Comparison of ENCODE assay signal across 2 cellular contexts in the genomic region with DNA sequence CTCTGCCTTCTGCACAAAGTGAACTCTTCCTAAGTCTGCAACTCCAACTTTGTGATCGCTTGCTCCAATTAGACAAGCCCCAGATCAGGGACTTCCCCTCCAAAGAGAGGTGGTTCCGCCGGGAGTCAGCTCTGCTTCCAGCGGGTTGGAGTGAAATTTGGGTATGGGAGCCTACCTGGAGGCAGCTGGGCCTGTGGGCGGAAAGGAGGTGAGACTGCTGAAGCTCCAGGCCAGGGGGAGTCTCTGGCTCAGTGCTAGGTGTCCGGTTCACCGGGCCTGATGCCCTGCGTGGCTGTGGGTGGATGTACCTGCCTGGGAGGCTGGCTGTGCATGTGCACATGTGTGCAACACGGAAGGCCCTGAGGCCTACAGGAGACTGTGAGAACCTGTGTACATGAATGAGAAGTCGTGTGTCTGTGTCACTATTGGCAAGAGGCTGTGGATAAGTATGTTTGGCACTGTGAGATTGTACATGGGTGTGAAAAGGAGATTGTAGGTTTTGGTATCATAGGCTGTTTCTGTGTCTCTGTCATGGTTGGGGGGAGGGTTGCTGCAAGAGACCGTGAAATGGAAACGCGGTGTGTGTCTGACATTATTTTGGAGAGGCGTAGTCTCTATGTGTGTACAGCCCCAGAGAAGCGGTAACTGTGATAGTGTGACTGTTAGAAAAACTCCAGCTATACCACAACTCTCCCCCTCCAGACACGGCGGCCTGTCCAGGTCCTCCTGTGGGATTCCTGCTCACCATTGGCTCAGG.
A peak's percentile ranks its signal among the peaks of the same experiment; 100 is the strongest.
TF ChIP-seq lines count a peak whose summit lies in the region.

No MANE protein-coding gene starts in this region.

TF ChIP-seq in endothelial cell of umbilical vein, 7 proteins besides CTCF, POLR2A, EP300 and RAD21:
- TF ChIP-seq FOS (IDR thresholded peaks at IDR 0.05; ENCODE audit: borderline replicate concordance, insufficient read depth, low read length) (no peak), EZH2 (IDR thresholded peaks at IDR 0.05; ENCODE audit: borderline replicate concordance, low read depth, low read length, severe bottlenecking) (peak; percentile 22)

TF ChIP-seq in neural cell, 6 proteins besides CTCF, POLR2A, EP300 and RAD21:
- TF ChIP-seq POLR2AphosphoS5 (IDR thresholded peaks at IDR 0.05) (no peak), SMC3 (conservative IDR thresholded peaks at IDR 0.05; ENCODE audit: poor library complexity) (no peak), TAF1 (IDR thresholded peaks at IDR 0.05; ENCODE audit: low read depth) (no peak), MXI1 (conservative IDR thresholded peaks at IDR 0.05; ENCODE audit: poor library complexity, severe bottlenecking) (no peak), EZH2 (IDR thresholded peaks at IDR 0.05; ENCODE audit: borderline replicate concordance, insufficient read depth, low read length, poor library complexity, severe bottlenecking) (no peak)
- TF ChIP-seq, protein P1, sequence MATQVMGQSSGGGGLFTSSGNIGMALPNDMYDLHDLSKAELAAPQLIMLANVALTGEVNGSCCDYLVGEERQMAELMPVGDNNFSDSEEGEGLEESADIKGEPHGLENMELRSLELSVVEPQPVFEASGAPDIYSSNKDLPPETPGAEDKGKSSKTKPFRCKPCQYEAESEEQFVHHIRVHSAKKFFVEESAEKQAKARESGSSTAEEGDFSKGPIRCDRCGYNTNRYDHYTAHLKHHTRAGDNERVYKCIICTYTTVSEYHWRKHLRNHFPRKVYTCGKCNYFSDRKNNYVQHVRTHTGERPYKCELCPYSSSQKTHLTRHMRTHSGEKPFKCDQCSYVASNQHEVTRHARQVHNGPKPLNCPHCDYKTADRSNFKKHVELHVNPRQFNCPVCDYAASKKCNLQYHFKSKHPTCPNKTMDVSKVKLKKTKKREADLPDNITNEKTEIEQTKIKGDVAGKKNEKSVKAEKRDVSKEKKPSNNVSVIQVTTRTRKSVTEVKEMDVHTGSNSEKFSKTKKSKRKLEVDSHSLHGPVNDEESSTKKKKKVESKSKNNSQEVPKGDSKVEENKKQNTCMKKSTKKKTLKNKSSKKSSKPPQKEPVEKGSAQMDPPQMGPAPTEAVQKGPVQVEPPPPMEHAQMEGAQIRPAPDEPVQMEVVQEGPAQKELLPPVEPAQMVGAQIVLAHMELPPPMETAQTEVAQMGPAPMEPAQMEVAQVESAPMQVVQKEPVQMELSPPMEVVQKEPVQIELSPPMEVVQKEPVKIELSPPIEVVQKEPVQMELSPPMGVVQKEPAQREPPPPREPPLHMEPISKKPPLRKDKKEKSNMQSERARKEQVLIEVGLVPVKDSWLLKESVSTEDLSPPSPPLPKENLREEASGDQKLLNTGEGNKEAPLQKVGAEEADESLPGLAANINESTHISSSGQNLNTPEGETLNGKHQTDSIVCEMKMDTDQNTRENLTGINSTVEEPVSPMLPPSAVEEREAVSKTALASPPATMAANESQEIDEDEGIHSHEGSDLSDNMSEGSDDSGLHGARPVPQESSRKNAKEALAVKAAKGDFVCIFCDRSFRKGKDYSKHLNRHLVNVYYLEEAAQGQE (IDR thresholded peaks at IDR 0.05; ENCODE audit: borderline replicate concordance), result no peak
